In the genomic region with DNA sequence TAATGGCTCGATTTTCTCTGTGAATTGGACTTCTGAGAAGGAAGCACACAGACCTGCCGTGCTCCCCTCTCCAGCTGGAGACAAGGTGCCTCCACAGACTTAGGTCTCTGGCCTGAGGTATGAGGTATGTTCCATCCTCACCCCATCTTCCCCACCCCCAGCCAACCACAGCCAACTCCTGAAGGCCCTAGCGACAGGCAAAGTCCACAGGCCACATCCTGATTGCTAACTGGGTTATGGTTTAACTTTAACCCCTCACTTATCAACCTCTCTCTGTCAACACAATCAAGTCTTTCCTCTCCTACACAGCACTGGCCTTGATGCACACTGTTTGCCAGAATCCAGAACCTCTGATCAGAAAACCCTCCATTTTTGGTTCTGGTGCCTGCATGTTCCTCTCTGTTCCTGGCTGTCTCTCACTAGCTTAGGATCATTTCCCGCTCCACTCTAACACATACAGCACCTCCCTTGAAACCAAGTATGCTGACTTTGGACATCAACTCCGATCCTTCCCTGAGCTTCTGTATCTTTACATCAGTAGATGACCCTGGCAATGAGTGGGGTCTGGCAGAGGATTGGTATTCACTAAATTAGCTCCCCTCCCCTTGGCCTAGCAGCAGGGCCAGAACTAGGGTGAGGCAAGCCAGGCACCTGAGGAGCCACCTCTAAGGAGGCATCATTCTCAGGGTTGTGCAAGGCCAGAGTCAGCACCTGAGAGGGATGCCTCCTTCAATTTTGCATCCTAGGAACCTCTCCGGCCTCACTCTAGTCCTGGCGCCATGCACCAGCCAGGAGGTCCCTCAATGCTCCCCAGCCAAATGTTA, we compare ENCODE assay signal across 10 cellular contexts. TPM values are rescaled to one million over a fixed set of nuclear protein-coding genes. Genes with fewer than 3 reads are reported as not detected.
DNase-seq lines count a peak whose midpoint lies in the region; ATAC-seq and TF ChIP-seq lines count a peak whose summit lies in the region.
"Had no signal": no experiment of that assay in that cellular context is flagged by ENCODE, and none has a peak within 500 bp of the region (broad histone marks: within the 10 kb centered on the region; RNA-seq: fewer than 3 reads in every experiment).

No MANE protein-coding gene starts in this region.

- no peaks in the 10 kb centered on the region for H3K36me3 ChIP-seq in body of pancreas (replicated peaks in 1 of 2; ENCODE audit: insufficient read depth in 1 of 2, low read depth in 2 of 2)

- ATAC-seq in HG02759 (IDR thresholded peaks at IDR 0.05; ENCODE audit: unreplicated experiment) (peak; percentile 65), body of pancreas (peak; percentile 38), GM19328 (IDR thresholded peaks at IDR 0.05; ENCODE audit: unreplicated experiment) (no peak)
- ATAC-seq: SK-N-SH treated with all-trans-retinoic acid at 6 μM for 48 hours had no signal

- 61 to 69% methylated on average over 7 of the region's 7 CpGs for WGBS in body of pancreas, 2 donors

- TF ChIP-seq CTCF in body of pancreas (IDR thresholded peaks at IDR 0.05) = no peak

- no peak overlapping the region for H3K4me3 ChIP-seq in body of pancreas

- no peak for TF ChIP-seq POLR2A in body of pancreas (IDR thresholded peaks at IDR 0.05)

- intact Hi-C loops in body of pancreas (cut with DNase I) = loop anchor here (5.0 kb wide), 1 partner anchor 84 kb away; no protein-coding TSS in a partner anchor

- DNase-seq in activated CD4-positive, CD25-positive, alpha-beta regulatory T cell treated with anti-CD3 and anti-CD28 coated beads, Interleukin-2, amount 50 U/mL, for 72 hours = peak; percentile 51
- DNase-seq in body of pancreas (peak in 3 of 4 donors; percentile 21 to 32 (median 30)), cerebellar cortex (ENCODE audit: low spot score) (no peak), GM19238 (ENCODE audit: insufficient read length, low spot score) (no peak), inferior parietal cortex (ENCODE audit: extremely low spot score) (no peak)
- peak; percentile 33 to 47 for DNase-seq in stimulated activated CD8-positive, alpha-beta memory T cell treated with anti-CD3 and anti-CD28 coated beads, Interleukin-4, amount 100 ng/mL, for 1 hour (ENCODE audit: low read depth in 2 of 2, low spot score in 1 of 2)
- DNase-seq: NCI-H345 had no signal

- no peaks in the 10 kb centered on the region for H3K27me3 ChIP-seq in body of pancreas

- H3K27ac ChIP-seq in body of pancreas = peak overlapping the region in 2 of 4 donors; percentile 11 to 12

- H3K4me1 ChIP-seq in body of pancreas = peaks cover 23% of the 10 kb centered on the region

- no peaks in the 10 kb centered on the region for H3K9me3 ChIP-seq in body of pancreas

RNA-seq across cellular contexts. Expression of a gene that starts 22.0 kb away (rescaled TPM):
- total RNA-seq in body of pancreas = 1 to 10 TPM in 1 of 2 donors, under 1 TPM in 1; 0.99 to 4.9 TPM

RNA-seq across cellular contexts. Expression of a gene that starts 26.4 kb away (rescaled TPM):
- total RNA-seq in body of pancreas = under 1 TPM in 1 of 2 donors, not detected in 1; under 0.01 TPM

RNA-seq across cellular contexts. Expression of a gene that starts 49.4 kb away (rescaled TPM):
- 1 to 10 TPM; 4.0 to 8.0 TPM for total RNA-seq in body of pancreas

RNA-seq across cellular contexts. Expression of a gene that starts 50.2 kb away (rescaled TPM):
- total RNA-seq in body of pancreas = 1 to 10 TPM in 1 of 2 donors, under 1 TPM in 1; 0.33 to 1.6 TPM

Comparison
In these comparisons a context has a peak if more than half of its experiments do, and no peak if none do; other contexts are left out.
1. DNase-seq: peak in activated CD4-positive, CD25-positive, alpha-beta regulatory T cell treated with anti-CD3 and anti-CD28 coated beads, Interleukin-2, amount 50 U/mL, for 72 hours (single experiment), body of pancreas (3 of 4) and stimulated activated CD8-positive, alpha-beta memory T cell treated with anti-CD3 and anti-CD28 coated beads, Interleukin-4, amount 100 ng/mL, for 1 hour (2 of 2); none in cerebellar cortex (single experiment), GM19238 (single experiment) and inferior parietal cortex (single experiment).